In genomic region chr20:56400001-56400640, GRCh38 we compare ENCODE assay signal across 8 cellular contexts. TPM values are rescaled to one million over a fixed set of nuclear protein-coding genes. Genes with fewer than 3 reads are reported as not detected.
A peak's percentile ranks its signal among the peaks of the same experiment; 100 is the strongest.
DNase-seq lines count a peak whose midpoint lies in the region; ATAC-seq and TF ChIP-seq lines count a peak whose summit lies in the region.

No MANE protein-coding gene starts in this region.

- peaks cover 49% of the 10 kb centered on the region for H3K36me3 Mint-ChIP-seq in osteocyte (ENCODE audit: unreplicated experiment)

- peaks cover 7% of the 10 kb centered on the region for H3K4me1 Mint-ChIP-seq in osteocyte (ENCODE audit: unreplicated experiment)

- TF ChIP-seq CTCF in fibroblast of pulmonary artery (IDR thresholded peaks at IDR 0.05; ENCODE audit: low read length, missing control alignments) (peak; percentile 80), osteocyte (IDR thresholded peaks at IDR 0.05) (peak; percentile 88)

- DNase-seq in Right ventricle myocardium superior (no peak), cardiac septum (ENCODE audit: low spot score) (no peak), NOMO-1 treated with DMSO at 0.1 percent for 48 hours (lab: John Stamatoyannopoulos, UW; ENCODE audit: unreplicated experiment) (peak; percentile 69), activated T-cell treated with anti-CD3 and anti-CD28 coated beads for 24 hours (ENCODE audit: low read depth) (peak; percentile 43), fibroblast of pulmonary artery (ENCODE audit: low read depth) (peak; percentile 93), osteocyte (ENCODE audit: extremely low spot score, unreplicated experiment) (no peak)

- peak overlapping the region; percentile 31 for H3K27ac Mint-ChIP-seq in osteocyte (ENCODE audit: unreplicated experiment)

- intact Hi-C loops in Right ventricle myocardium superior (cut with DNase I): no loop called here
- intact Hi-C loops in cardiac septum (cut with DNase I): loop anchor here (10.0 kb wide), 1 partner anchor 155 kb away; no protein-coding TSS in a partner anchor

- no peak overlapping the region for H3K4me3 Mint-ChIP-seq in osteocyte (ENCODE audit: unreplicated experiment)

- ATAC-seq in Right ventricle myocardium superior (ENCODE audit: poor library complexity) (peak; percentile 68), HG03354 (IDR thresholded peaks at IDR 0.05; ENCODE audit: poor library complexity, severe bottlenecking, unreplicated experiment) (peak; percentile 83), GM19023 (IDR thresholded peaks at IDR 0.05; ENCODE audit: unreplicated experiment) (no peak)

- no peaks in the 10 kb centered on the region for H3K27me3 Mint-ChIP-seq in osteocyte (ENCODE audit: unreplicated experiment)

- no peaks in the 10 kb centered on the region for H3K9me3 Mint-ChIP-seq in osteocyte (ENCODE audit: unreplicated experiment)

- no peak overlapping the region for H3K4me3 ChIP-seq in fibroblast of pulmonary artery (replicated peaks; ENCODE audit: low read depth, low read length)

RNA-seq across cellular contexts. Expression of gene CSTF1, which starts 7.7 kb away (rescaled TPM):
- total RNA-seq in Right ventricle myocardium superior: 16.8 TPM
- total RNA-seq in cardiac septum: 15.3 TPM
- 36.2 and 38.6 TPM in 2 replicates for total RNA-seq in osteocyte

RNA-seq across cellular contexts. Expression of gene AURKA, which starts 8.1 kb away (rescaled TPM):
- total RNA-seq in Right ventricle myocardium superior (6.0 TPM), cardiac septum (3.2 TPM), osteocyte (10.4 and 11.7 TPM in 2 replicates)

RNA-seq across cellular contexts. Expression of gene CASS4, which starts 11.9 kb away (rescaled TPM):
- total RNA-seq in Right ventricle myocardium superior: 0.40 TPM
- 0.30 TPM for total RNA-seq in cardiac septum
- 0.13 TPM in 1 of 2 replicates, not detected in the other for total RNA-seq in osteocyte

RNA-seq across cellular contexts. Expression of gene FAM210B, which starts 41.3 kb away (rescaled TPM):
- total RNA-seq in Right ventricle myocardium superior: 61.3 TPM
- 41.5 TPM for total RNA-seq in cardiac septum
- 46.9 and 50.6 TPM in 2 replicates for total RNA-seq in osteocyte

Comparison
In these comparisons a context has a peak if more than half of its experiments do, and no peak if none do; other contexts are left out.
1. DNase-seq: peak in NOMO-1 treated with DMSO at 0.1 percent for 48 hours (single experiment), activated T-cell treated with anti-CD3 and anti-CD28 coated beads for 24 hours (single experiment) and fibroblast of pulmonary artery (single experiment); none in Right ventricle myocardium superior (single experiment), cardiac septum (single experiment) and osteocyte (single experiment).